ENCODE assay signal across 12 cellular contexts in the genomic region with DNA sequence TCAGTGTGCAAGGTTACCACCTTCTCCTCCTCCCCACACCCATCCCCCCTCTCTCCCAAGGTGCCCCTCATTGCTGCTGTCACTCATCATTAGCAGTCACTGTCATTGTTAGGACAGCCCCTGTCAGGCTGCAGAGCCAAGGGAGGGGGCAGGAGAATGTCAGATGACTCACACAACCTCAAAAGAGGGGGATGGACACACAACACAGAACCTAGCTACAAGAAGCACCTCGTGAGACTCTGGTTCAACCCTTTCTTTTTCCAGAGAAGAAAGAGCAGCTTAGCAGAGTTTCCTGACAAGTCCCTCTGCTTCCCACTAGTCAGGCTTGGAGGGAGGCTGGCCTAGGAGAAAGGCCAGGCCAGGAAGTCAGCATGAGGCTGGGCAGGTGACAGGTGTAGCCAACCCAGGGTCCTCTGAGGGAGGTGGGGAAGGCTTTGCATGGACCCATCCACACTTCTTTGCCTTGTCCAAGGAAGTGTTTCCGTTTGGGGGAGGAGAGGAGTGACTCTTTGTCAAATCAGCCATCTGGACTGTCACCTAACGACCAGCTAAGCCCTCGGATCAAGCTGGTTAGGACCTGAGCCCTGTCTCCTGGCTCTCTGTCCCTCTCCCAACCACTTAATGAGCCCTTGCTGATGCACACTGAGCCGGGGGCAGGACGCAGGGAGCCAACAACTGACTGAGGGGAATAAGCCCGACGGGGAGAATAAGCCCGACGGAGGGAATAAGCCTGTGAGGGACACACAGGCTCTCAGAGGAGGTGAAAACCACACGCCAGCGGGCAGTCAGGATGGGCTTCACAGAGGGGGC. TPM values are rescaled to one million over a fixed set of nuclear protein-coding genes. Genes with fewer than 3 reads are reported as not detected.
DNase-seq lines count a peak whose midpoint lies in the region; ATAC-seq, FAIRE-seq and TF ChIP-seq lines count a peak whose summit lies in the region.
"Had no signal": no experiment of that assay in that cellular context is flagged by ENCODE, and none has a peak within 500 bp of the region (broad histone marks: within the 10 kb centered on the region; RNA-seq: fewer than 3 reads in every experiment).

No MANE protein-coding gene starts in this region.

- CTCF ChIA-PET in activated B cell treated with CpG ODN at 0.5 μM for 24 hours (lab: Charles Lee) = no interaction called here

- H3K27ac ChIP-seq in H9 (ENCODE audit: insufficient read length, low read depth, low read length) = no peak overlapping the region
- H3K27ac ChIP-seq in kidney (ENCODE audit: low read depth in 2 of 2, low read length in 2 of 2) = no peak overlapping the region
- H3K27ac ChIP-seq in tibial nerve = no peak overlapping the region

- FAIRE-seq in kidney (lab: Jason Lieb, UNC) = no peak
- FAIRE-seq: colon had no signal

- peaks cover 4% of the 10 kb centered on the region for H3K23me2 ChIP-seq in H9 (ENCODE audit: insufficient read length, low read depth, low read length, poor library complexity, severe bottlenecking)

- no peak for TF ChIP-seq POLR2A in tibial nerve (IDR thresholded peaks at IDR 0.05)

- intact Hi-C loops in CD14-positive monocyte (cut with micrococcal nuclease) = no loop called here
- intact Hi-C loops in activated B cell treated with CpG ODN at 0.5 μM for 24 hours (cut with micrococcal nuclease) = loop anchor here (1.0 kb wide), 1 partner anchor 11 kb away; no protein-coding TSS in a partner anchor
- intact Hi-C loops in kidney (cut with DNase I) = no loop called here

- H3T11ph ChIP-seq in H9 (ENCODE audit: low read length) = no peak overlapping the region

- no peak overlapping the region for H2BK120ac ChIP-seq in H9 (ENCODE audit: low read depth, low read length, poor library complexity, severe bottlenecking)

- no peaks in the 10 kb centered on the region for H4K20me1 ChIP-seq in H9 (ENCODE audit: control insufficient read depth, insufficient read depth, insufficient read length)

- H4K5ac ChIP-seq in H9 (ENCODE audit: insufficient read length, low read depth, low read length) = no peak overlapping the region

- H3K9ac ChIP-seq in H9 (ENCODE audit: extremely low read depth, insufficient read length, low read length) (no peak overlapping the region), kidney (ENCODE audit: low read length in 2 of 2) (no peak overlapping the region)

- H2AK5ac ChIP-seq in H9 (ENCODE audit: insufficient read length, low read length) = no peak overlapping the region

- DNase-seq in CD14-positive monocyte (ENCODE audit: low spot score) (peak; percentile 55), H9 (peak; percentile 41), activated B cell treated with CpG ODN at 0.5 μM for 24 hours (no peak), kidney (peak; percentile 52), tibial nerve (ENCODE audit: low spot score in 2 of 2) (no peak), NCI-H1092 treated with DMSO at 0.1 percent for 48 hours (lab: John Stamatoyannopoulos, UW) (no peak)
- no peak for DNase-seq in effector CD8-positive, alpha-beta T cell (lab: John Stamatoyannopoulos, UW)
- DNase-seq: NCI-H1105; stimulated activated naive CD4-positive, alpha-beta T cell had no signal

- no peak overlapping the region for H2BK12ac ChIP-seq in H9 (ENCODE audit: insufficient read length, low read depth, low read length)

- WGBS in H9 (ENCODE audit: extremely low coverage, insufficient read length, low lambda C conversion rate) = no CpG with 5 or more reads among the region's 12 CpGs
- WGBS in tibial nerve, 2 donors = 68 to 75% methylated on average over 12 of the region's 12 CpGs

- peaks cover 0 to 7% (median 0%) of the 10 kb centered on the region in 3 donors for H3K27me3 Mint-ChIP-seq in CD14-positive monocyte (ENCODE audit: low read depth in 3 of 3)
- no peaks in the 10 kb centered on the region; the same call in 1 of the 2 replicates for H3K27me3 Mint-ChIP-seq in H9 (ENCODE audit: low read depth)
- H3K27me3 Mint-ChIP-seq in activated B cell treated with CpG ODN at 0.5 μM for 24 hours = no peaks in the 10 kb centered on the region

- H3K79me1 ChIP-seq in H9 (ENCODE audit: insufficient read depth, low read depth, low read length, poor library complexity, severe bottlenecking) = no peaks in the 10 kb centered on the region

- no peak overlapping the region for H3K18ac ChIP-seq in H9 (ENCODE audit: insufficient read length, low read depth, low read length)

- H4K8ac ChIP-seq in H9 (replicated peaks; ENCODE audit: insufficient read length, low read depth, low read length) = no peak overlapping the region

- H3K14ac ChIP-seq in H9 (ENCODE audit: insufficient read depth, low read length) = no peak overlapping the region; the same call in 1 of the 2 replicates

- no peaks in the 10 kb centered on the region for H3K79me2 ChIP-seq in H9 (ENCODE audit: insufficient read depth, low read length)

- TF ChIP-seq EP300 in tibial nerve (IDR thresholded peaks at IDR 0.05) = no peak

- H3K27ac Mint-ChIP-seq in CD14-positive monocyte (peak overlapping the region in 3 of 7 donors; percentile 15 to 68 (median 24)), H9 (no peak overlapping the region), activated B cell treated with CpG ODN at 0.5 μM for 24 hours (no peak overlapping the region)

- H3K4me1 ChIP-seq in H9 (ENCODE audit: insufficient read depth, low read length) = 0 out of 2 replicates have a peak, but pooled peaks cover 2% of the 10 kb centered on the region
- H3K4me1 ChIP-seq in kidney (ENCODE audit: control insufficient read depth in 1 of 2, insufficient read depth in 1 of 2, low read depth in 1 of 2, low read length in 2 of 2) = peaks cover 0 to 2% of the 10 kb centered on the region in 2 donors
- peaks cover 0 to 5% (median 0%) of the 10 kb centered on the region in 4 donors for H3K4me1 ChIP-seq in tibial nerve

- no peak overlapping the region for H2AFZ ChIP-seq in H9 (ENCODE audit: low read length)

- peaks cover 66% of the 10 kb centered on the region for H3K4me1 Mint-ChIP-seq in CD14-positive monocyte
- peaks cover 13 to 22% of the 10 kb centered on the region in 2 experiments for H3K4me1 Mint-ChIP-seq in H9
- peaks cover 41% of the 10 kb centered on the region for H3K4me1 Mint-ChIP-seq in activated B cell treated with CpG ODN at 0.5 μM for 24 hours

- no peak overlapping the region for H3K23ac ChIP-seq in H9 (ENCODE audit: insufficient read length, low read depth, low read length)

- H2BK5ac ChIP-seq in H9 (ENCODE audit: insufficient read length, low read length) = no peak overlapping the region

- H3K4me3 ChIP-seq in kidney (ENCODE audit: low read length in 2 of 2) (no peak overlapping the region), tibial nerve (no peak overlapping the region)

- POLR2A ChIA-PET in activated B cell treated with CpG ODN at 0.5 μM for 24 hours (lab: Charles Lee) = interaction anchor here (0.6 to 1.4 kb wide), 2 partner anchors 11 to 356 kb away, joined by 6 to 8 read pairs; no protein-coding TSS in a partner anchor

- H3K56ac ChIP-seq in H9 (ENCODE audit: insufficient read length, low read depth, low read length) = no peak overlapping the region

- H3K4me2 ChIP-seq in H9 (ENCODE audit: insufficient read depth, insufficient read length, low read length) = no peak overlapping the region

- H3K4me3 Mint-ChIP-seq in CD14-positive monocyte (no peak overlapping the region), H9 (no peak overlapping the region), activated B cell treated with CpG ODN at 0.5 μM for 24 hours (no peak overlapping the region)

- H2BK15ac ChIP-seq in H9 (ENCODE audit: low read depth, low read length) = no peak overlapping the region

- no peak overlapping the region for H4K91ac ChIP-seq in H9 (ENCODE audit: insufficient read length, low read depth, low read length)

- H3K36me3 Mint-ChIP-seq in CD14-positive monocyte (peaks cover 45 to 59% of the 10 kb centered on the region in 2 donors), H9 (ENCODE audit: insufficient read depth in 1 of 3, low read depth in 3 of 3) (no peaks in the 10 kb centered on the region), activated B cell treated with CpG ODN at 0.5 μM for 24 hours (ENCODE audit: low read depth) (peaks cover 37% of the 10 kb centered on the region)

- H3K27me3 ChIP-seq in H9 (ENCODE audit: insufficient read depth, low read length) (no peaks in the 10 kb centered on the region), tibial nerve (no peaks in the 10 kb centered on the region)

- no peak overlapping the region for H2BK20ac ChIP-seq in H9 (ENCODE audit: low read depth, low read length, poor library complexity, severe bottlenecking)

- TF ChIP-seq CTCF in CD14-positive monocyte (IDR thresholded peaks at IDR 0.05) = no peak
- TF ChIP-seq CTCF in H9 (conservative IDR thresholded peaks at IDR 0.05) = no peak
- no peak for TF ChIP-seq CTCF in activated B cell treated with CpG ODN at 0.5 μM for 24 hours (IDR thresholded peaks at IDR 0.05)
- TF ChIP-seq CTCF in kidney (IDR thresholded peaks at IDR 0.05; ENCODE audit: borderline replicate concordance, extremely low read depth, insufficient read depth) = no peak
- no peak for TF ChIP-seq CTCF in tibial nerve (IDR thresholded peaks at IDR 0.05)

- H3K4ac ChIP-seq in H9 (ENCODE audit: low read depth, low read length) = no peak overlapping the region

- ATAC-seq in activated B cell treated with CpG ODN at 0.5 μM for 24 hours (ENCODE audit: low read depth) = peak; percentile 84
- ATAC-seq in GM19452 (IDR thresholded peaks at IDR 0.05; ENCODE audit: unreplicated experiment) = no peak

- H3K9me3 Mint-ChIP-seq in CD14-positive monocyte = peaks cover 0 to 2% (median 0%) of the 10 kb centered on the region in 7 donors
- H3K9me3 Mint-ChIP-seq in H9 = no peaks in the 10 kb centered on the region; a peak in 1 of 5 replicates
- no peaks in the 10 kb centered on the region for H3K9me3 Mint-ChIP-seq in activated B cell treated with CpG ODN at 0.5 μM for 24 hours

- H3K36me3 ChIP-seq in kidney (ENCODE audit: control insufficient read depth in 1 of 2, insufficient read depth in 2 of 2, low read length in 2 of 2) (peaks cover 3 to 4% of the 10 kb centered on the region in 2 donors), tibial nerve (peaks cover 0 to 20% (median 0%) of the 10 kb centered on the region in 3 donors)

- H3K9me3 ChIP-seq in H9 (ENCODE audit: control insufficient read depth, low read depth, low read length) (no peaks in the 10 kb centered on the region), kidney (ENCODE audit: control insufficient read depth in 1 of 2, low read length in 2 of 2) (no peaks in the 10 kb centered on the region), tibial nerve (no peaks in the 10 kb centered on the region)

RNA-seq across cellular contexts. Expression of a gene that starts 18.3 kb away (rescaled TPM):
- 1 to 10 TPM; 5.8 to 6.5 TPM for polyA plus RNA-seq in CD14-positive monocyte
- 3.5 and 3.9 TPM in 2 replicates for total RNA-seq in H9 (2021)
- 35.7 and 35.8 TPM in 2 replicates for total RNA-seq in activated B cell treated with CpG ODN at 0.5 μM for 24 hours
- total RNA-seq in kidney = 6.9 TPM
- 6.1 TPM for polyA plus RNA-seq in kidney (ENCODE audit: insufficient read depth, low read depth, low replicate concordance)
- 1 to 10 TPM; 2.6 to 4.2 (median 3.5) TPM for total RNA-seq in tibial nerve

RNA-seq across cellular contexts. Expression of a gene that starts 49.4 kb away (rescaled TPM):
- polyA plus RNA-seq in CD14-positive monocyte (under 1 TPM in 1 of 2 donors, not detected in 1; 0.17 TPM), kidney (ENCODE audit: insufficient read depth, low read depth, low replicate concordance) (64.6 TPM)
- total RNA-seq in H9 (2021) (0.07 TPM in 1 of 2 replicates, not detected in the other), activated B cell treated with CpG ODN at 0.5 μM for 24 hours (1.1 and 1.3 TPM in 2 replicates), kidney (1.0 TPM), tibial nerve (under 1 TPM in 3 of 4 donors, not detected in 1; 0.44 to 0.98 (median 0.63) TPM)
- total RNA-seq: SK-MEL-5 had no signal

Comparison
In these comparisons a context has a peak if more than half of its experiments do, and no peak if none do; other contexts are left out.
1. DNase-seq: peak in CD14-positive monocyte (single experiment), H9 (single experiment) and kidney (single experiment); none in activated B cell treated with CpG ODN at 0.5 μM for 24 hours (single experiment), effector CD8-positive, alpha-beta T cell (single experiment), tibial nerve (0 of 2) and NCI-H1092 treated with DMSO at 0.1 percent for 48 hours (single experiment).